In genomic region chr1:230066466-230067404, GRCh38 we compare ENCODE assay signal across 1 cellular context.
TF ChIP-seq lines count a peak whose summit lies in the region.

GALNT2 (plus strand) TSS chr1:230067238; CDS start chr1:230067281, 43 bp downstream.

TF ChIP-seq in HepG2, 621 proteins besides CTCF, POLR2A, EP300 and RAD21 (continued from another document and continues in another):
- TF ChIP-seq ZNF362 (CRISPR knock-in tag; IDR thresholded peaks at IDR 0.05; ENCODE audit: borderline replicate concordance) (no peak), ZZZ3 (CRISPR knock-in tag; IDR thresholded peaks at IDR 0.05; ENCODE audit: borderline replicate concordance) (no peak), ZNF512 (CRISPR knock-in tag; IDR thresholded peaks at IDR 0.05) (no peak), ZNF576 (CRISPR knock-in tag; IDR thresholded peaks at IDR 0.05) (no peak), NR2F1 (CRISPR knock-in tag; IDR thresholded peaks at IDR 0.05) (no peak), MXD3 (CRISPR knock-in tag; IDR thresholded peaks at IDR 0.05) (no peak), ZBTB43 (CRISPR knock-in tag; conservative IDR thresholded peaks at IDR 0.05) (no peak), SKIL (CRISPR knock-in tag; IDR thresholded peaks at IDR 0.05; ENCODE audit: borderline replicate concordance) (peak; percentile 57; the same call in 1 of the 2 replicates), ATM (IDR thresholded peaks at IDR 0.05; ENCODE audit: borderline replicate concordance) (no peak), BRD4 (CRISPR knock-in tag; IDR thresholded peaks at IDR 0.05) (no peak), NCOA5 (CRISPR knock-in tag; IDR thresholded peaks at IDR 0.05) (no peak), SP140L (CRISPR knock-in tag; IDR thresholded peaks at IDR 0.05; ENCODE audit: borderline replicate concordance) (no peak), ZFP91 (CRISPR knock-in tag; IDR thresholded peaks at IDR 0.05; ENCODE audit: borderline replicate concordance) (no peak; the same call in 1 of the 2 replicates), ZXDC (CRISPR knock-in tag; IDR thresholded peaks at IDR 0.05) (no peak), HNF4G (IDR thresholded peaks at IDR 0.05; ENCODE audit: borderline replicate concordance, low read depth, low read length) (peak; percentile 10; the same call in 1 of the 2 replicates), HNF4G (CRISPR knock-in tag; IDR thresholded peaks at IDR 0.05; ENCODE audit: borderline replicate concordance, low read depth) (no peak), KLF16 (CRISPR knock-in tag; IDR thresholded peaks at IDR 0.05) (no peak; a peak in 1 of 4 replicates), ARID4A (CRISPR knock-in tag; IDR thresholded peaks at IDR 0.05; ENCODE audit: borderline replicate concordance) (peak; percentile 81), EED (CRISPR knock-in tag; IDR thresholded peaks at IDR 0.05) (no peak), BRCA1 (CRISPR knock-in tag; IDR thresholded peaks at IDR 0.05) (no peak), ZNF34 (CRISPR knock-in tag; IDR thresholded peaks at IDR 0.05; ENCODE audit: borderline replicate concordance) (no peak), ZNF790 (CRISPR knock-in tag; IDR thresholded peaks at IDR 0.05; ENCODE audit: borderline replicate concordance) (no peak), ZNF709 (CRISPR knock-in tag; IDR thresholded peaks at IDR 0.05) (0 out of 2 replicates have a peak, but pooled peaks have one; percentile 40), STAT5B (CRISPR knock-in tag; IDR thresholded peaks at IDR 0.05) (no peak), TP53 (CRISPR knock-in tag; conservative IDR thresholded peaks at IDR 0.05) (no peak), FUBP1 (CRISPR knock-in tag; IDR thresholded peaks at IDR 0.05; ENCODE audit: borderline replicate concordance) (no peak), BCLAF1 (IDR thresholded peaks at IDR 0.05) (no peak), SIX4 (CRISPR knock-in tag; IDR thresholded peaks at IDR 0.05) (no peak), NFKBIZ (CRISPR knock-in tag; IDR thresholded peaks at IDR 0.05) (no peak), ZNF460 (CRISPR knock-in tag; IDR thresholded peaks at IDR 0.05; ENCODE audit: borderline replicate concordance) (no peak), ZNF326 (CRISPR knock-in tag; IDR thresholded peaks at IDR 0.05; ENCODE audit: borderline replicate concordance) (no peak), SIN3A (IDR thresholded peaks at IDR 0.05; ENCODE audit: borderline replicate concordance, low read depth, low read length) (0 out of 2 replicates have a peak, but pooled peaks have one; percentile 22), AGO2 (optimal IDR thresholded peaks at IDR 0.05; ENCODE audit: low read depth, low read length) (no peak), SNAPC2 (CRISPR knock-in tag; IDR thresholded peaks at IDR 0.05) (no peak)
